In genomic region chr2:191500566-191501389, GRCh38 we compare ENCODE assay signal across 1 cellular context.
TF ChIP-seq lines count a peak whose summit lies in the region.

No MANE protein-coding gene starts in this region.

TF ChIP-seq in IMR-90, 13 proteins besides CTCF, POLR2A, EP300 and RAD21 (continued from another document):
- TF ChIP-seq CEBPB (IDR thresholded peaks at IDR 0.05; ENCODE audit: low read depth, low read length) (no peak), SMC3 (IDR thresholded peaks at IDR 0.05; ENCODE audit: low read depth, low read length) (no peak), NFE2L2 (IDR thresholded peaks at IDR 0.05; ENCODE audit: low read depth, low read length) (no peak), MAFK (IDR thresholded peaks at IDR 0.05; ENCODE audit: low read depth, low read length) (no peak), CHD1 (IDR thresholded peaks at IDR 0.05; ENCODE audit: low read depth, low read length) (no peak), USF2 (IDR thresholded peaks at IDR 0.05; ENCODE audit: low read depth, low read length) (no peak)
